Comparison of ENCODE assay signal across 8 cellular contexts in the genomic region with DNA sequence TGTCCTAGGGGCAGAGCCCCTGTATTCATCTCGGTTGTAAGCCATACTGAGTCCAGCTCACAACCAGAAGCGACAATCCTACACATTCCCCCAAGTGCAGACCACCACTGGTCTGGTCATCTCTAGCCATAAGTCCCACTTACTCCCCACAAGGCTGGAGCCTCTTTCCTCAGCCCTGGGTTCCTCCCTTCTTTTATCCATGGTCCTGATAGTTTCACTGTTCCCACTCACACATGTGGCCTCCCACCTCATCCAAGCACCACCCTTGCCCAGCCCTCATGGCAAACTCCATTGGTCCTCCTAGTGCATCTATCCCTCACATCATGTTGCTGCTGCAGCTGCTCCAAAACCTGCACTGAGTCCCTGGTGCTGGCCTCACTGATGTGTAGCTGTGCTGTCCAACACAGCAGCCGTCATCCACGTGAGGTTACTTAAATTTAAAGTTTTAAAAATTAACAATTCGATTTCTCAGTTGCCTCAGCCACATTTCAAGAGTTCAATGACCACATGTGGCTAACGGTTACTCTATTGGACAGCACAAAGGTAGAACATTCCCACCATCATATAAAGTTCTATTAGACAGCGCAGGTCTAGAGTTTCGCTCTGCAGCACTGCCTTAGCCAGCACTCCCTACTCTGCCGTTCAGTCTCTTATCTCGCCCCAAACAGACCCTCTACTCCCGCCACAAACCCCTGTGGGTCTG. TPM values are rescaled to one million over a fixed set of nuclear protein-coding genes. Genes with fewer than 3 reads are reported as not detected.
DNase-seq lines count a peak whose midpoint lies in the region; ATAC-seq and TF ChIP-seq lines count a peak whose summit lies in the region.
"Not testable (repeated sequence)": the region's sequence is repeated elsewhere in the genome, so short reads cannot be mapped to it uniquely, and the experiment has no call there.

No MANE protein-coding gene starts in this region.

- peaks cover 51 to 63% of the 10 kb centered on the region in 2 donors for H3K4me1 ChIP-seq in gastrocnemius medialis

- H3K27me3 ChIP-seq in gastrocnemius medialis = not testable (repeated sequence)

- not testable (repeated sequence) for H3K36me3 Mint-ChIP-seq in endothelial cell (ENCODE audit: low read depth, unreplicated experiment)

- H3K27ac ChIP-seq in gastrocnemius medialis = peak overlapping the region; percentile 83 to 95 (median 86)

- H3K4me3 Mint-ChIP-seq in endothelial cell (ENCODE audit: unreplicated experiment) = not testable (repeated sequence)

- not testable (repeated sequence) for H3K4me1 Mint-ChIP-seq in endothelial cell (ENCODE audit: unreplicated experiment)

- not testable (repeated sequence) for TF ChIP-seq POLR2A in gastrocnemius medialis (IDR thresholded peaks at IDR 0.05)

- H3K27me3 Mint-ChIP-seq in endothelial cell (ENCODE audit: unreplicated experiment) = not testable (repeated sequence)

- peak overlapping the region; percentile 67 to 99 (median 75) for H3K4me3 ChIP-seq in gastrocnemius medialis

- H3K9me3 ChIP-seq in gastrocnemius medialis = not testable (repeated sequence)

- TF ChIP-seq CTCF in endothelial cell (IDR thresholded peaks at IDR 0.05; ENCODE audit: unreplicated experiment); gastrocnemius medialis (IDR thresholded peaks at IDR 0.05 in 4 of 5, conservative IDR thresholded peaks at IDR 0.05 in 1 of 5): not testable (repeated sequence)

- intact Hi-C loops in gastrocnemius medialis (cut with DNase I; ENCODE audit: low total_unique reads) = loop anchor here (2.0 kb wide), 1 partner anchor 31 kb away; a partner anchor contains a TSS

- not testable (repeated sequence) for H3K9me3 Mint-ChIP-seq in endothelial cell (ENCODE audit: unreplicated experiment)

- H3K27ac Mint-ChIP-seq in endothelial cell (ENCODE audit: unreplicated experiment) = not testable (repeated sequence)

- peak; percentile 48 for DNase-seq in AG08396 (ENCODE audit: low spot score)
- DNase-seq in NOMO-1 treated with dmso at 0.1 percent for 144 hours (lab: John Stamatoyannopoulos, UW; ENCODE audit: unreplicated experiment) = peak; percentile 27
- peak; percentile 42 to 43 for DNase-seq in activated T-cell treated with anti-CD3 and anti-CD28 coated beads, Interleukin-2, amount 50 U/mL, for 48 hours
- peak; percentile 9 for DNase-seq in endothelial cell (ENCODE audit: low spot score)
- peak; percentile 58 for DNase-seq in left lobe of liver (ENCODE audit: low spot score)
- peak; percentile 10 to 33 for DNase-seq in gastrocnemius medialis

- peaks cover 0 to 10% of the 10 kb centered on the region in 2 donors for H3K36me3 ChIP-seq in gastrocnemius medialis

- ATAC-seq in GM19043 (IDR thresholded peaks at IDR 0.05; ENCODE audit: low read depth, unreplicated experiment) = peak; percentile 4
- ATAC-seq in HG03139 (IDR thresholded peaks at IDR 0.05; ENCODE audit: unreplicated experiment) = peak; percentile 4
- not testable (repeated sequence) for ATAC-seq in left lobe of liver, gastrocnemius medialis

- in situ Hi-C loops in gastrocnemius medialis (cut with MboI; ENCODE audit: low sequenced_read_pairs in 4 of 4) = loop anchor here in 1 of 4 donors (25.0 kb wide), 1 partner anchor 131 kb away; a partner anchor contains a TSS

RNA-seq across cellular contexts. Expression of a gene that starts 23.1 kb away (rescaled TPM):
- total RNA-seq in endothelial cell (ENCODE audit: unreplicated experiment) = 3,428 TPM
- 1,159 TPM for total RNA-seq in left lobe of liver
- total RNA-seq in gastrocnemius medialis = under 1 TPM in 1 of 4 donors, not detected in 3; under 0.01 TPM

RNA-seq across cellular contexts. Expression of a gene that starts 30.3 kb away (rescaled TPM):
- 41.8 TPM for total RNA-seq in endothelial cell (ENCODE audit: unreplicated experiment)
- 23.0 TPM for total RNA-seq in left lobe of liver
- 10 to 100 TPM in 2 of 4 donors, 1 to 10 TPM in 2; 6.6 to 20.0 (median 11.2) TPM for total RNA-seq in gastrocnemius medialis

Comparison
In these comparisons a context has a peak if more than half of its experiments do, and no peak if none do; other contexts are left out.
1. RNA of a gene that starts 23.1 kb away (total RNA-seq): 3,428 TPM in endothelial cell (single experiment) and 1,159 TPM in left lobe of liver (single experiment); under 0.01 TPM in gastrocnemius medialis; every median in the first group is over 1,000 times any median in the second.
2. Peak in every context shown above with its lines, with median percentiles within 50 percentile points of each other: DNase-seq.